ENCODE assay signal across 33 cellular contexts in the genomic region with DNA sequence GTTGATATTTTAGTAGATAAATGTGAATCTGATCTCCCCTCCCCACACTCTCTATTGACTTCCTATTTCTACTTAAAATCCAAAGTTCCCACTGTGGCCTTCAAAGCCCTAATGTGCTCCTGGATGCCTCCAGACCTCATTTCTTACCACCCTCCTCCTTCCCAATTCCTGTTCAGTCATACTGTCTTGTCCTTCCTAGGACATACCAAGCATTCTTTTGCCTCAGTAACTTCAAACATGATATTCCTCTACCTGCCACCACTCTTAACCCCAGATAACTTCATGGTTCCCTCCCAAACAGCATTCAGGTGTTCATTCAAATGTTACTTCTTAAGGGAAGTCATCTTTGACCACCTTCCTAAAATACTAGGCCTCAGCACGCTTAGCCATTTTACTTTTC.
"Had no signal": no experiment of that assay in that cellular context is flagged by ENCODE, and none has a peak within 500 bp of the region (broad histone marks: within the 10 kb centered on the region; RNA-seq: fewer than 3 reads in every experiment).

No MANE protein-coding gene starts in this region.

- H3K36me3 Mint-ChIP-seq: activated CD8-positive, alpha-beta memory T cell treated with anti-CD3 and anti-CD28 coated beads, Interleukin-2, amount 10 ng/mL, durations not matched to agents 7 days and 5 days; activated naive CD4-positive, alpha-beta T cell treated with anti-CD3 and anti-CD28 coated beads, Interleukin-2, amount 10 ng/mL, durations not matched to agents 7 days and 5 days had no signal

- H3K4me3 ChIP-seq: Peyer's patch had no signal

- H3K9me3 ChIP-seq: Peyer's patch had no signal

- H3K27ac ChIP-seq: Peyer's patch, VCaP had no signal

- FAIRE-seq: bronchial epithelial cell, colon had no signal

- DNase-seq: activated CD4-positive, alpha-beta memory T cell treated with anti-CD3 and anti-CD28 coated beads, Interleukin-2, amount 10 ng/mL, durations not matched to agents 7 days and 5 days; activated CD4-positive, alpha-beta T cell treated with anti-CD3 and anti-CD28 coated beads for 1 hour; activated CD4-positive, alpha-beta T cell treated with anti-CD3 and anti-CD28 coated beads for 48 hours; activated CD4-positive, CD25-positive, alpha-beta regulatory T cell; activated CD8-positive, alpha-beta memory T cell treated with anti-CD3 and anti-CD28 coated beads for 24 hours; activated CD8-positive, alpha-beta memory T cell treated with anti-CD3 and anti-CD28 coated beads, Interleukin-2, amount 10 ng/mL, durations not matched to agents 7 days and 5 days; activated CD8-positive, alpha-beta memory T cell treated with anti-CD3 and anti-CD28 coated beads, Interleukin-2, amount 50 U/mL, for 48 hours; activated effector memory CD4-positive, alpha-beta T cell treated with Interleukin-2 at 50 U/mL for 16 hours; activated naive CD4-positive, alpha-beta T cell treated with anti-CD3 and anti-CD28 coated beads, Interleukin-2, amount 10 ng/mL, durations not matched to agents 7 days and 5 days; activated naive CD8-positive, alpha-beta T cell treated with anti-CD3 and anti-CD28 coated beads, Interleukin-2, amount 50 U/mL, for 24 hours; activated T-cell treated with anti-CD3 and anti-CD28 coated beads, Interleukin-2, amount 50 U/mL, for 48 hours; anterior cingulate cortex; caudate nucleus; MM.1S; MV-4-11; NCI-H1092; NCI-H1436 treated with DMSO at 0.1 percent for 48 hours; NCI-H1694 treated with DMSO at 0.1 percent for 48 hours; NCI-H2029; NCI-H510A; NCI-H526; NCI-H748 treated with DMSO at 0.1 percent for 48 hours; NK-92 treated with Interleukin-12 subunit alpha and Interleukin-12 subunit beta, amount 100 ng/mL, for 24 hours; PC-3; Peyer's patch; RPMI8226; SHP77 treated with DMSO at 0.1 percent for 48 hours had no signal

- H3K4me1 ChIP-seq: Peyer's patch had no signal

- H3K27me3 Mint-ChIP-seq: activated CD4-positive, alpha-beta memory T cell treated with anti-CD3 and anti-CD28 coated beads, Interleukin-2, amount 10 ng/mL, durations not matched to agents 7 days and 5 days; activated CD8-positive, alpha-beta memory T cell treated with anti-CD3 and anti-CD28 coated beads, Interleukin-2, amount 10 ng/mL, durations not matched to agents 7 days and 5 days; activated naive CD4-positive, alpha-beta T cell treated with anti-CD3 and anti-CD28 coated beads, Interleukin-2, amount 10 ng/mL, durations not matched to agents 7 days and 5 days; activated naive CD8-positive, alpha-beta T cell; activated naive CD8-positive, alpha-beta T cell treated with anti-CD3 and anti-CD28 coated beads, Interleukin-2, amount 50 U/mL, for 24 hours; brain had no signal

- H3K27ac Mint-ChIP-seq: activated CD4-positive, alpha-beta memory T cell treated with anti-CD3 and anti-CD28 coated beads, Interleukin-2, amount 10 ng/mL, durations not matched to agents 7 days and 5 days; activated CD8-positive, alpha-beta memory T cell treated with anti-CD3 and anti-CD28 coated beads, Interleukin-2, amount 10 ng/mL, durations not matched to agents 7 days and 5 days; activated naive CD4-positive, alpha-beta T cell treated with anti-CD3 and anti-CD28 coated beads, Interleukin-2, amount 10 ng/mL, durations not matched to agents 7 days and 5 days; activated naive CD8-positive, alpha-beta T cell; activated naive CD8-positive, alpha-beta T cell treated with anti-CD3 and anti-CD28 coated beads, Interleukin-2, amount 50 U/mL, for 24 hours; brain; T-helper 2 cell treated with Interferon-gamma antibody and Interleukin-4, amounts not matched to agents 5 μg/mL and 100 μg/mL, for 36 hours had no signal

- ATAC-seq: activated CD8-positive, alpha-beta memory T cell treated with anti-CD3 and anti-CD28 coated beads, Interleukin-2, amount 10 ng/mL, durations not matched to agents 7 days and 5 days; activated naive CD8-positive, alpha-beta T cell treated with anti-CD3 and anti-CD28 coated beads, Interleukin-2, amount 50 U/mL, for 24 hours; PC-3 had no signal

- H3K9me3 Mint-ChIP-seq: activated CD4-positive, alpha-beta memory T cell treated with anti-CD3 and anti-CD28 coated beads, Interleukin-2, amount 10 ng/mL, durations not matched to agents 7 days and 5 days; activated naive CD4-positive, alpha-beta T cell treated with anti-CD3 and anti-CD28 coated beads, Interleukin-2, amount 10 ng/mL, durations not matched to agents 7 days and 5 days; activated naive CD8-positive, alpha-beta T cell treated with anti-CD3 and anti-CD28 coated beads, Interleukin-2, amount 50 U/mL, for 24 hours; T-helper 2 cell treated with Interferon-gamma antibody and Interleukin-4, amounts not matched to agents 5 μg/mL and 100 μg/mL, for 36 hours had no signal

- H3K4me1 Mint-ChIP-seq: activated CD4-positive, alpha-beta memory T cell treated with anti-CD3 and anti-CD28 coated beads, Interleukin-2, amount 10 ng/mL, durations not matched to agents 7 days and 5 days; activated CD8-positive, alpha-beta memory T cell treated with anti-CD3 and anti-CD28 coated beads, Interleukin-2, amount 10 ng/mL, durations not matched to agents 7 days and 5 days; activated naive CD4-positive, alpha-beta T cell treated with anti-CD3 and anti-CD28 coated beads, Interleukin-2, amount 10 ng/mL, durations not matched to agents 7 days and 5 days; brain had no signal

- H3K27me3 ChIP-seq: Peyer's patch had no signal

- H3K4me3 Mint-ChIP-seq: activated CD4-positive, alpha-beta memory T cell treated with anti-CD3 and anti-CD28 coated beads, Interleukin-2, amount 10 ng/mL, durations not matched to agents 7 days and 5 days; activated CD8-positive, alpha-beta memory T cell treated with anti-CD3 and anti-CD28 coated beads, Interleukin-2, amount 10 ng/mL, durations not matched to agents 7 days and 5 days; activated naive CD4-positive, alpha-beta T cell treated with anti-CD3 and anti-CD28 coated beads, Interleukin-2, amount 10 ng/mL, durations not matched to agents 7 days and 5 days; activated naive CD8-positive, alpha-beta T cell; activated naive CD8-positive, alpha-beta T cell treated with anti-CD3 and anti-CD28 coated beads, Interleukin-2, amount 50 U/mL, for 24 hours; brain; T-helper 2 cell treated with Interferon-gamma antibody and Interleukin-4, amounts not matched to agents 5 μg/mL and 100 μg/mL, for 36 hours had no signal

- H3K36me3 ChIP-seq: Peyer's patch had no signal
